15 cellular contexts compared by ENCODE assay signal in genomic region chr17:47714773-47715396, GRCh38. TPM values are rescaled to one million over a fixed set of nuclear protein-coding genes. Genes with fewer than 3 reads are reported as not detected.
A peak's percentile ranks its signal among the peaks of the same experiment; 100 is the strongest.
DNase-seq lines count a peak whose midpoint lies in the region; ATAC-seq lines count a peak whose summit lies in the region.
"Had no signal": no experiment of that assay in that cellular context is flagged by ENCODE, and none has a peak within 500 bp of the region (broad histone marks: within the 10 kb centered on the region; RNA-seq: fewer than 3 reads in every experiment).

No MANE protein-coding gene starts in this region.

- H3K4me3 Mint-ChIP-seq in T-helper 2 cell treated with Interferon-gamma antibody and Interleukin-4, amounts not matched to agents 5 μg/mL and 100 μg/mL, for 36 hours: no peak overlapping the region
- peak overlapping the region; percentile 84 for H3K4me3 Mint-ChIP-seq in activated T-helper 17 cell treated with anti-CD3 and anti-CD28 coated beads, Interleukin-2, amount 50 U/mL, for 72 hours
- peak overlapping the region; percentile 77 for H3K4me3 Mint-ChIP-seq in stimulated activated effector memory CD8-positive, alpha-beta T cell treated with anti-CD3 and anti-CD28 coated beads, Interleukin-12 subunit alpha, Interleukin-12 subunit beta, amount 100 ng/mL, for 72 hours

- peaks cover 10% of the 10 kb centered on the region for H3K27me3 Mint-ChIP-seq in T-helper 2 cell treated with Interferon-gamma antibody and Interleukin-4, amounts not matched to agents 5 μg/mL and 100 μg/mL, for 36 hours (ENCODE audit: low read depth)
- H3K27me3 Mint-ChIP-seq in activated T-helper 17 cell treated with anti-CD3 and anti-CD28 coated beads, Interleukin-2, amount 50 U/mL, for 72 hours: no peaks in the 10 kb centered on the region

- ATAC-seq in GM18867 (IDR thresholded peaks at IDR 0.05; ENCODE audit: unreplicated experiment): peak; percentile 29
- no peak for ATAC-seq in activated T-helper 17 cell treated with anti-CD3 and anti-CD28 coated beads, Interleukin-2, amount 50 U/mL, for 72 hours (replicated peaks)
- no peak for ATAC-seq in stimulated activated effector memory CD8-positive, alpha-beta T cell treated with anti-CD3 and anti-CD28 coated beads, Interleukin-12 subunit alpha, Interleukin-12 subunit beta, amount 100 ng/mL, for 72 hours
- ATAC-seq in HG03442 (IDR thresholded peaks at IDR 0.05; ENCODE audit: unreplicated experiment): no peak
- no peak for ATAC-seq in GM18858 (IDR thresholded peaks at IDR 0.05; ENCODE audit: unreplicated experiment)
- ATAC-seq: heart right ventricle had no signal

- H3K36me3 Mint-ChIP-seq in T-helper 2 cell treated with Interferon-gamma antibody and Interleukin-4, amounts not matched to agents 5 μg/mL and 100 μg/mL, for 36 hours (ENCODE audit: low read depth): no peaks in the 10 kb centered on the region
- peaks cover 21% of the 10 kb centered on the region for H3K36me3 Mint-ChIP-seq in activated T-helper 17 cell treated with anti-CD3 and anti-CD28 coated beads, Interleukin-2, amount 50 U/mL, for 72 hours (ENCODE audit: low read depth)
- H3K36me3 Mint-ChIP-seq in stimulated activated effector memory CD8-positive, alpha-beta T cell treated with anti-CD3 and anti-CD28 coated beads, Interleukin-12 subunit alpha, Interleukin-12 subunit beta, amount 100 ng/mL, for 72 hours: peaks cover 43% of the 10 kb centered on the region

- intact Hi-C loops in posterior vena cava (cut with DNase I): no loop called here

- peak overlapping the region; percentile 6 for H3K27ac Mint-ChIP-seq in T-helper 2 cell treated with Interferon-gamma antibody and Interleukin-4, amounts not matched to agents 5 μg/mL and 100 μg/mL, for 36 hours
- H3K27ac Mint-ChIP-seq in activated T-helper 17 cell treated with anti-CD3 and anti-CD28 coated beads, Interleukin-2, amount 50 U/mL, for 72 hours: peak overlapping the region; percentile 45
- peak overlapping the region; percentile 97 for H3K27ac Mint-ChIP-seq in stimulated activated effector memory CD8-positive, alpha-beta T cell treated with anti-CD3 and anti-CD28 coated beads, Interleukin-12 subunit alpha, Interleukin-12 subunit beta, amount 100 ng/mL, for 72 hours

- no peak for DNase-seq in T-helper 2 cell treated with Interferon-gamma antibody and Interleukin-4, amounts not matched to agents 5 μg/mL and 100 μg/mL, for 36 hours (ENCODE audit: low spot score)
- no peak for DNase-seq in T-helper 2 cell
- DNase-seq in stimulated activated effector memory CD8-positive, alpha-beta T cell treated with anti-CD3 and anti-CD28 coated beads, Interleukin-12 subunit alpha, Interleukin-12 subunit beta, amount 100 ng/mL, for 72 hours (ENCODE audit: low spot score in 2 of 2): no peak
- no peak for DNase-seq in posterior vena cava (ENCODE audit: low spot score)
- DNase-seq: GM23248, heart right ventricle, NCI-H1048, NCI-H748 treated with DMSO at 0.1 percent for 48 hours, trophoblast cell had no signal

- peaks cover 51% of the 10 kb centered on the region for H3K4me1 Mint-ChIP-seq in T-helper 2 cell treated with Interferon-gamma antibody and Interleukin-4, amounts not matched to agents 5 μg/mL and 100 μg/mL, for 36 hours (ENCODE audit: low read depth)
- H3K4me1 Mint-ChIP-seq in activated T-helper 17 cell treated with anti-CD3 and anti-CD28 coated beads, Interleukin-2, amount 50 U/mL, for 72 hours: peaks cover 42% of the 10 kb centered on the region
- peaks cover 90% of the 10 kb centered on the region for H3K4me1 Mint-ChIP-seq in stimulated activated effector memory CD8-positive, alpha-beta T cell treated with anti-CD3 and anti-CD28 coated beads, Interleukin-12 subunit alpha, Interleukin-12 subunit beta, amount 100 ng/mL, for 72 hours

- no peaks in the 10 kb centered on the region for H3K9me3 Mint-ChIP-seq in T-helper 2 cell treated with Interferon-gamma antibody and Interleukin-4, amounts not matched to agents 5 μg/mL and 100 μg/mL, for 36 hours
- no peaks in the 10 kb centered on the region for H3K9me3 Mint-ChIP-seq in activated T-helper 17 cell treated with anti-CD3 and anti-CD28 coated beads, Interleukin-2, amount 50 U/mL, for 72 hours
- H3K9me3 Mint-ChIP-seq in stimulated activated effector memory CD8-positive, alpha-beta T cell treated with anti-CD3 and anti-CD28 coated beads, Interleukin-12 subunit alpha, Interleukin-12 subunit beta, amount 100 ng/mL, for 72 hours: no peaks in the 10 kb centered on the region

RNA-seq across cellular contexts. Expression of gene TBX21, which starts 18.2 kb away (rescaled TPM):
- 10 to 100 TPM; 19.9 to 30.5 TPM for total RNA-seq in activated T-helper 17 cell treated with anti-CD3 and anti-CD28 coated beads, Interleukin-2, amount 50 U/mL, for 72 hours
- total RNA-seq in posterior vena cava: under 1 TPM; 0.48 to 0.65 TPM
- total RNA-seq: astrocyte, GM23248, smooth muscle cell had no signal

RNA-seq across cellular contexts. Expression of gene TBKBP1, which starts 20.9 kb away (rescaled TPM):
- 10 to 100 TPM in 1 of 2 donors, 1 to 10 TPM in 1; 6.3 to 10.2 TPM for total RNA-seq in activated T-helper 17 cell treated with anti-CD3 and anti-CD28 coated beads, Interleukin-2, amount 50 U/mL, for 72 hours
- 10 to 100 TPM; 10.7 to 13.8 TPM for total RNA-seq in posterior vena cava

Comparison
In these comparisons a context has a peak if more than half of its experiments do, and no peak if none do; other contexts are left out.
1. H3K27ac Mint-ChIP-seq: peak in every context shown above with its lines; median percentile 97 in stimulated activated effector memory CD8-positive, alpha-beta T cell treated with anti-CD3 and anti-CD28 coated beads, Interleukin-12 subunit alpha, Interleukin-12 subunit beta, amount 100 ng/mL, for 72 hours; 45 in activated T-helper 17 cell treated with anti-CD3 and anti-CD28 coated beads, Interleukin-2, amount 50 U/mL, for 72 hours; 6 in T-helper 2 cell treated with Interferon-gamma antibody and Interleukin-4, amounts not matched to agents 5 μg/mL and 100 μg/mL, for 36 hours.
2. RNA of gene TBX21, which starts 18.2 kb away (total RNA-seq): 19.9 to 30.5 TPM in activated T-helper 17 cell treated with anti-CD3 and anti-CD28 coated beads, Interleukin-2, amount 50 U/mL, for 72 hours; 0.48 to 0.65 TPM in posterior vena cava; every median in the first group is over 10 times any median in the second.